20 cellular contexts compared by ENCODE assay signal in the genomic region with DNA sequence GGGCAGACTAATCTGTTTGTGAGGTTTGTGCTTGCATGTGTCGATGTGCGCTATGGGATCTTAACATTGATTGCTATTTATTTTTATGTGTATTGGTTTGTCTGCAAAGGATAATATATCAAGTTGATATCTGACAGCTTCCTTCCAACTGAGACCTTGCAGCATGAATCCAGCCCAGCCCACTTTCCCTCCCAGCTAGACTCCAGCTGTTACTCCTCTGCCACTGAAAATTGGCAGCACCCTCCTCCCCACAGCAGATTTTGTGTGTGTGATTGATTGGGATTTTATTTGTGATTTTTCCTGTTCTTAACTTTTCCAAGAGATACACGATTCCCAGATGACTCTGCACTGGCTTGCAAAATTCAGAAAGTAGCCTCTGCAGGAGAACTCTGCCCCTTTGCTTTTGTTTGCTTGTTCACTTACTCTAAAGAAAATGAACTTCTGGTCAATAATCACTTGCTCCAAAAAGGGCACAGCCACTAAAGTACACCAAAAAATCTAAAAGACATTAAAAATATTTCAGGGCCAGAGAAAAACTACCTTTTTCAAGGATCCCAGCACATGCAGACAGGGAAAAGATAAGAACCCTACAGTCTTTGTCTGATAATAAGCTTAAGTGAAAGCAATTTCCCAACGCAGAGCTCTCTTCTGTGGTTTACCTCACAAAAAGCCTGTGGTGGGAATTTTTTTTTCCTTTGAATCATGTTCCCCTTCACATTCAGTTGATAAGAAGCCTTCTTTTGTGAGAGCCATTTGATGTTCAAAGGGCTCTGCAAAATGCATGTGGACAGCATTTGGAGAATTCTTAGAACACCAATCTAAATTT.
"Had no signal": no experiment of that assay in that cellular context is flagged by ENCODE, and none has a peak within 500 bp of the region (broad histone marks: within the 10 kb centered on the region; RNA-seq: fewer than 3 reads in every experiment).

No MANE protein-coding gene starts in this region.

- H3K9me3 Mint-ChIP-seq: activated naive CD8-positive, alpha-beta T cell treated with anti-CD3 and anti-CD28 coated beads, Interleukin-2, amount 50 U/mL, for 24 hours; activated T-helper 17 cell treated with anti-CD3 and anti-CD28 coated beads, Interleukin-2, amount 50 U/mL, for 72 hours had no signal

- H3K27ac Mint-ChIP-seq: activated naive CD4-positive, alpha-beta T cell treated with anti-CD3 and anti-CD28 coated beads for 36 hours; activated naive CD8-positive, alpha-beta T cell treated with anti-CD3 and anti-CD28 coated beads, Interleukin-2, amount 50 U/mL, for 24 hours; activated T-helper 17 cell treated with anti-CD3 and anti-CD28 coated beads, Interleukin-2, amount 50 U/mL, for 72 hours; naive thymus-derived CD8-positive, alpha-beta T cell had no signal

- H3K4me1 Mint-ChIP-seq: activated naive CD8-positive, alpha-beta T cell treated with anti-CD3 and anti-CD28 coated beads, Interleukin-2, amount 50 U/mL, for 24 hours; activated T-helper 17 cell treated with anti-CD3 and anti-CD28 coated beads, Interleukin-2, amount 50 U/mL, for 72 hours; naive thymus-derived CD8-positive, alpha-beta T cell had no signal

- H3K27me3 Mint-ChIP-seq: activated T-helper 17 cell treated with anti-CD3 and anti-CD28 coated beads, Interleukin-2, amount 50 U/mL, for 72 hours had no signal

- H3K4me3 Mint-ChIP-seq: activated naive CD4-positive, alpha-beta T cell treated with anti-CD3 and anti-CD28 coated beads for 36 hours; activated naive CD8-positive, alpha-beta T cell treated with anti-CD3 and anti-CD28 coated beads, Interleukin-2, amount 50 U/mL, for 24 hours; activated T-helper 17 cell treated with anti-CD3 and anti-CD28 coated beads, Interleukin-2, amount 50 U/mL, for 72 hours; naive thymus-derived CD8-positive, alpha-beta T cell had no signal

- H3K4me3 ChIP-seq: dorsolateral prefrontal cortex, gastrocnemius medialis, heart left ventricle, right atrium auricular region, smooth muscle cell, suprapubic skin, upper lobe of right lung had no signal

- DNase-seq: activated CD4-positive, alpha-beta T cell treated with anti-CD3 and anti-CD28 coated beads, Interleukin-2, amount 50 U/mL, for 48 hours; activated naive CD4-positive, alpha-beta T cell treated with anti-CD3 and anti-CD28 coated beads for 36 hours; activated naive CD8-positive, alpha-beta T cell treated with anti-CD3 and anti-CD28 coated beads, Interleukin-2, amount 50 U/mL, for 24 hours; dorsolateral prefrontal cortex; erythroblast; gastrocnemius medialis; heart left ventricle; mammary epithelial cell; naive thymus-derived CD8-positive, alpha-beta T cell; nucleus accumbens; posterior cingulate gyrus; stimulated activated CD4-positive, alpha-beta T cell treated with anti-CD3 and anti-CD28 coated beads, Interleukin-4, amount 100 ng/mL, for 4 hours; stimulated activated CD8-positive, alpha-beta memory T cell treated with anti-CD3 and anti-CD28 coated beads, Interleukin-4, amount 100 ng/mL, for 48 hours; stimulated activated naive CD8-positive, alpha-beta T cell treated with anti-CD3 and anti-CD28 coated beads, Interleukin-15, Interleukin-2, amounts not matched to agents 100 U/mL and 50 U/mL, for 24 hours; upper lobe of right lung; WERI-Rb-1 had no signal
